In the genomic region with DNA sequence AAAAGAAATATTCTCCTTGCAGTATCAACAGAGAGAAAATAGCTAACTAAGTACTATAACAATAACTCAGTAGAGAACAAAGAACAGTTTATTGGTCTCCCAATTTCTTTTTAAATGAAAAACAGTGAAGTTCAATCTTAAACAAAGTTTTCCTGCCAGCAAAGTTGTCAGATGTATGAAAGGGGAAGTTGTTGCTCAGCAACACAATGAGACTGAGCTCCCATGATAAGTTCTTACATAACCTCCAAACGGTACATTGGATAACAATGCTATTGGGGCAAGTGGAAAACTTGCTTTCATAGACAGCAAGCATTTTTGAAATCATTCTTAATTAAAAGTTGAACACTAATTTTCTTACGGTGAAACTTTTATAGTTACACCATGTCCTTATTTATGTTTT, we compare ENCODE assay signal across 15 cellular contexts.
"Had no signal": no experiment of that assay in that cellular context is flagged by ENCODE, and none has a peak within 500 bp of the region (broad histone marks: within the 10 kb centered on the region; RNA-seq: fewer than 3 reads in every experiment).

No MANE protein-coding gene starts in this region.

- DNase-seq: activated CD4-positive, alpha-beta T cell treated with anti-CD3 and anti-CD28 coated beads, Interleukin-2, amount 10 ng/mL, durations not matched to agents 24 days and 14 days; activated naive CD4-positive, alpha-beta T cell; activated naive CD8-positive, alpha-beta T cell treated with anti-CD3 and anti-CD28 coated beads, Interleukin-2, amount 50 U/mL, for 24 hours; foreskin melanocyte; heart left ventricle; kidney; left ventricle myocardium inferior; mesenchymal stem cell; stimulated activated CD4-positive, alpha-beta T cell treated with anti-CD3 and anti-CD28 coated beads, Interleukin-4, amount 100 ng/mL, for 1 hour; stimulated activated CD8-positive, alpha-beta memory T cell treated with anti-CD3 and anti-CD28 coated beads, Interleukin-4, amount 100 ng/mL, for 48 hours; T-helper 9 cell; testis had no signal

- FAIRE-seq: colon, kidney had no signal

- H3K27ac ChIP-seq: cardiac muscle cell, heart left ventricle, left ventricle myocardium inferior, testis had no signal

- H3K27me3 ChIP-seq: cardiac muscle cell, heart left ventricle, testis had no signal

- H3K36me3 ChIP-seq: cardiac muscle cell, heart left ventricle, left ventricle myocardium inferior had no signal

- H3K9me3 ChIP-seq: heart left ventricle, testis had no signal

- ATAC-seq: activated naive CD8-positive, alpha-beta T cell treated with anti-CD3 and anti-CD28 coated beads, Interleukin-2, amount 50 U/mL, for 24 hours; heart left ventricle; WTC11 had no signal

- H3K4me3 ChIP-seq: cardiac muscle cell, heart left ventricle, left ventricle myocardium inferior, testis had no signal

- H3K4me1 ChIP-seq: heart left ventricle, left ventricle myocardium inferior, testis had no signal
